10 cellular contexts compared by ENCODE assay signal in genomic region chr15:64566629-64567427, GRCh38.
DNase-seq lines count a peak whose midpoint lies in the region; FAIRE-seq lines count a peak whose summit lies in the region.
"Had no signal": no experiment of that assay in that cellular context is flagged by ENCODE, and none has a peak within 500 bp of the region (broad histone marks: within the 10 kb centered on the region; RNA-seq: fewer than 3 reads in every experiment).

No MANE protein-coding gene starts in this region.

- H3K36me3 ChIP-seq in ectodermal cell (ENCODE audit: control insufficient read depth, insufficient read depth, low read length) (no peaks in the 10 kb centered on the region), small intestine (ENCODE audit: control insufficient read depth in 2 of 2, insufficient read depth in 2 of 2, low read length in 2 of 2) (no peaks in the 10 kb centered on the region)

- H3K36me3 Mint-ChIP-seq in T-helper 2 cell treated with Interferon-gamma antibody and Interleukin-4, amounts not matched to agents 5 μg/mL and 100 μg/mL, for 36 hours (ENCODE audit: low read depth) = peaks cover 33% of the 10 kb centered on the region
- peaks cover 4 to 6% (median 5%) of the 10 kb centered on the region in 3 donors for H3K36me3 Mint-ChIP-seq in immature natural killer cell

- H3K27me3 ChIP-seq in ectodermal cell (ENCODE audit: control insufficient read depth, insufficient read depth, low read length, poor library complexity, severe bottlenecking) (no peaks in the 10 kb centered on the region), small intestine (ENCODE audit: control insufficient read depth in 2 of 2, insufficient read depth in 2 of 2, low read length in 2 of 2) (no peaks in the 10 kb centered on the region)

- peak overlapping the region; percentile 70 for H3K27ac Mint-ChIP-seq in T-helper 2 cell treated with Interferon-gamma antibody and Interleukin-4, amounts not matched to agents 5 μg/mL and 100 μg/mL, for 36 hours
- H3K27ac Mint-ChIP-seq in immature natural killer cell = no peak overlapping the region
- H3K27ac Mint-ChIP-seq: activated naive CD4-positive, alpha-beta T cell treated with anti-CD3 and anti-CD28 coated beads, Interleukin-2, amount 10 ng/mL, durations not matched to agents 7 days and 5 days had no signal

- peak overlapping the region; percentile 29 for H3K27ac ChIP-seq in ectodermal cell (ENCODE audit: insufficient read depth, low read depth, low read length, poor library complexity, severe bottlenecking)
- peak overlapping the region in 1 of 2 donors; percentile 34 for H3K27ac ChIP-seq in small intestine (ENCODE audit: low read depth in 1 of 2, low read length in 1 of 2)

- peaks cover 42% of the 10 kb centered on the region for H3K4me1 Mint-ChIP-seq in T-helper 2 cell treated with Interferon-gamma antibody and Interleukin-4, amounts not matched to agents 5 μg/mL and 100 μg/mL, for 36 hours (ENCODE audit: low read depth)
- H3K4me1 Mint-ChIP-seq in immature natural killer cell = peaks cover 30 to 57% of the 10 kb centered on the region in 2 donors

- FAIRE-seq in small intestine (lab: Jason Lieb, UNC) = no peak

- H3K4me1 ChIP-seq in ectodermal cell (ENCODE audit: control insufficient read depth, insufficient read depth, low read length) (peaks cover 4% of the 10 kb centered on the region), small intestine (ENCODE audit: control insufficient read depth in 2 of 2, insufficient read depth in 1 of 2, low read depth in 1 of 2, low read length in 1 of 2) (peaks cover 5 to 15% of the 10 kb centered on the region in 2 donors)

- WGBS in ectodermal cell, 2 experiments = 91 to 92% methylated on average over 11 of the region's 11 CpGs
- 77 to 80% (median 79%) methylated on average over 11 of the region's 11 CpGs for WGBS in small intestine, 3 donors

- H3K9me3 ChIP-seq in ectodermal cell (ENCODE audit: control insufficient read depth, low read length) = no peaks in the 10 kb centered on the region
- no peaks in the 10 kb centered on the region for H3K9me3 ChIP-seq in small intestine (ENCODE audit: control insufficient read depth, low read depth)

- H3K4me3 ChIP-seq in ectodermal cell (ENCODE audit: insufficient read depth, low read depth, low read length) = no peak overlapping the region
- no peak overlapping the region for H3K4me3 ChIP-seq in small intestine (ENCODE audit: low read depth in 1 of 2, low read length in 2 of 2)

- no peak for DNase-seq in T-helper 2 cell treated with Interferon-gamma antibody and Interleukin-4, amounts not matched to agents 5 μg/mL and 100 μg/mL, for 36 hours (ENCODE audit: low spot score)
- DNase-seq in T-helper 2 cell (no peak), NCI-H2196 (lab: John Stamatoyannopoulos, UW; ENCODE audit: unreplicated experiment) (peak; percentile 16), small intestine (peak; percentile 39), DMS153 treated with DMSO at 0.1 percent for 48 hours (lab: John Stamatoyannopoulos, UW; ENCODE audit: unreplicated experiment) (no peak), immature natural killer cell (no peak), AG20443 (ENCODE audit: low spot score) (no peak)
- DNase-seq: activated naive CD4-positive, alpha-beta T cell treated with anti-CD3 and anti-CD28 coated beads, Interleukin-2, amount 10 ng/mL, durations not matched to agents 7 days and 5 days; NCI-H2081 had no signal

- no peaks in the 10 kb centered on the region for H3K27me3 Mint-ChIP-seq in T-helper 2 cell treated with Interferon-gamma antibody and Interleukin-4, amounts not matched to agents 5 μg/mL and 100 μg/mL, for 36 hours (ENCODE audit: low read depth)
- H3K27me3 Mint-ChIP-seq in immature natural killer cell (ENCODE audit: low read depth in 3 of 3) = peaks cover 0 to 1% (median 0%) of the 10 kb centered on the region in 3 donors
- H3K27me3 Mint-ChIP-seq: activated naive CD4-positive, alpha-beta T cell treated with anti-CD3 and anti-CD28 coated beads, Interleukin-2, amount 10 ng/mL, durations not matched to agents 7 days and 5 days had no signal

- no peaks in the 10 kb centered on the region for H3K9me3 Mint-ChIP-seq in T-helper 2 cell treated with Interferon-gamma antibody and Interleukin-4, amounts not matched to agents 5 μg/mL and 100 μg/mL, for 36 hours
- H3K9me3 Mint-ChIP-seq in immature natural killer cell = no peaks in the 10 kb centered on the region
- H3K9me3 Mint-ChIP-seq: activated naive CD4-positive, alpha-beta T cell treated with anti-CD3 and anti-CD28 coated beads, Interleukin-2, amount 10 ng/mL, durations not matched to agents 7 days and 5 days had no signal

- H3K4me3 Mint-ChIP-seq in T-helper 2 cell treated with Interferon-gamma antibody and Interleukin-4, amounts not matched to agents 5 μg/mL and 100 μg/mL, for 36 hours = no peak overlapping the region
- H3K4me3 Mint-ChIP-seq in immature natural killer cell = no peak overlapping the region
- H3K4me3 Mint-ChIP-seq: activated naive CD4-positive, alpha-beta T cell treated with anti-CD3 and anti-CD28 coated beads, Interleukin-2, amount 10 ng/mL, durations not matched to agents 7 days and 5 days had no signal

Comparison
In these comparisons a context has a peak if more than half of its experiments do, and no peak if none do; other contexts are left out.
1. DNase-seq: peak in NCI-H2196 (single experiment) and small intestine (single experiment); none in T-helper 2 cell treated with Interferon-gamma antibody and Interleukin-4, amounts not matched to agents 5 μg/mL and 100 μg/mL, for 36 hours (single experiment), T-helper 2 cell (0 of 5), DMS153 treated with DMSO at 0.1 percent for 48 hours (single experiment), immature natural killer cell (0 of 3) and AG20443 (single experiment).